ENCODE assay signal across 8 cellular contexts in the genomic region with DNA sequence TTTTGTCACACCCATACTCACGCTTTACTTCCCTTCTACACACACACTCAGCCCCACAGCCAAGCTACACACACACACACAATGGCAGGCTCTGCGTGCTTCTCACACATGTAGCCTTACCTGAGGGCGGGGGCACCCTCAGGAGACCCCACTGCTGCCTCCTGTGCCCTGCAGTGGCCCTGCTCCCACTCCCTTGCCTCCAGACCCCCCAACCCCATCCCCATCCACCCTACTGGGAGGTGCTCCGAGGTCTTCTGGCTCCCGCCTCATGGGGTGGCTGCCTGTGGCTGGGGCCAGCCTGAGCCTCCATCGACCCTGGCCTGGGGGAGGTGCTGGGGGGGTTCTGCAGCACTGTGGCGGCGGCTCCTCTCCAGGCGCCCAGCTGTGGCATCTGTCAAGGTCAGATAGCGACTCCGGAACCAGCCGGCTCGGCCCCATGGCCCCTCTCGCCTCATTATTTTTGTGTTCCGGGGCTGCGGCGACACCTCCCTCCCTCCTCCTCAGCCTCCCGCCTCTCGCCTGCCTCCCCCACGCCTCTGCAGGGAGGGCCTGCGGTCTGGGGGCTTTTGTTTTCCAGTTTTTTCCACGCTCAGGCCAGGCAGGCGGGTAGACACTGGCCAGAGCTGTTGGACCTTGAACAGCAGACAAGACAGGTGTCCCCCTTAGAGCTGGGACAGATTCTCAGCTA. TPM values are rescaled to one million over a fixed set of nuclear protein-coding genes. Genes with fewer than 3 reads are reported as not detected.
DNase-seq lines count a peak whose midpoint lies in the region; ATAC-seq, FAIRE-seq and TF ChIP-seq lines count a peak whose summit lies in the region.

No MANE protein-coding gene starts in this region.

- peaks cover 71% of the 10 kb centered on the region for H4K20me1 ChIP-seq in HepG2 (ENCODE audit: insufficient read depth, low read length)

- in situ Hi-C loops in HepG2 (cut with HindIII; ENCODE audit: extremely low pct_ligation_motif_present, low pct_unique_long_range_greater_than_20kb), result no loop called here

- peak overlapping the region; percentile 56 for H3K27ac ChIP-seq in HepG2 (ENCODE audit: extremely low read length, insufficient read depth, low read length)
- peak overlapping the region; percentile 96 for H3K27ac ChIP-seq in thymus (ENCODE audit: low read depth)

- H3K9me3 ChIP-seq in HepG2 (ENCODE audit: low read length) (no peaks in the 10 kb centered on the region), thymus (ENCODE audit: control insufficient read depth) (no peaks in the 10 kb centered on the region)

- H3K27me3 ChIP-seq in HepG2 (ENCODE audit: control insufficient read depth in 1 of 2, insufficient read depth in 2 of 2, low read length in 2 of 2), result no peaks in the 10 kb centered on the region
- H3K27me3 ChIP-seq in thymus (ENCODE audit: control insufficient read depth, insufficient read depth), result no peaks in the 10 kb centered on the region

- intact Hi-C loops in HepG2 (cut with micrococcal nuclease; ENCODE audit: unreplicated experiment), result loop anchor here (1.0 to 2.0 kb wide), 2 partner anchors 15 to 21 kb away; no protein-coding TSS in a partner anchor

- 17% methylated on average over 11 of the region's 23 CpGs for WGBS in HepG2 (ENCODE audit: low lambda C conversion rate)
- WGBS in thymus, result under 1% methylated on average over 23 of the region's 23 CpGs

- CTCF ChIA-PET in HepG2 (lab: Yijun Ruan, JAX; ENCODE audit: low intra/inter-chr PET ratio, low total read pairs), result interaction anchor here (1.4 kb wide), 1 partner anchor 96 kb away, joined by 7 read pairs; no protein-coding TSS in a partner anchor

- TF ChIP-seq CTCF in HepG2 (CRISPR knock-in tag; IDR thresholded peaks at IDR 0.05), result peak; percentile 28

- no peak overlapping the region for H2AFZ ChIP-seq in HepG2 (ENCODE audit: low read length)

- peak overlapping the region; percentile 18 to 47 (median 29); a peak in 4 of 6 replicates for H3K4me3 ChIP-seq in HepG2 (replicated peaks in 1 of 3; ENCODE audit: insufficient read depth in 1 of 3, low read depth in 2 of 3, low read length in 3 of 3)
- peak overlapping the region; percentile 65 for H3K4me3 ChIP-seq in thymus (ENCODE audit: low read length)

- TF ChIP-seq RAD21 in HepG2 (CRISPR knock-in tag; IDR thresholded peaks at IDR 0.05), result 0 out of 2 replicates have a peak, but pooled peaks have one; percentile 25

- H3K4me1 ChIP-seq in HepG2 (ENCODE audit: insufficient read depth, low read length), result peaks cover 62% of the 10 kb centered on the region
- peaks cover 55% of the 10 kb centered on the region for H3K4me1 ChIP-seq in thymus (ENCODE audit: control insufficient read depth, insufficient read depth, low read length)

- 0 out of 4 replicates have a peak, but pooled peaks of 1 of the 2 experiments have one; percentile 5 for TF ChIP-seq EP300 in HepG2 (IDR thresholded peaks at IDR 0.05; ENCODE audit: low read depth in 2 of 2, low read length in 2 of 2)
- TF ChIP-seq EP300 in HepG2 (CRISPR knock-in tag; IDR thresholded peaks at IDR 0.05; ENCODE audit: borderline replicate concordance), result no peak

- BruUV-seq in HepG2 (replicated peaks; lab: Mats Ljungman, UMichigan), result no TSS peak

- H3K9ac ChIP-seq in HepG2 (ENCODE audit: insufficient read depth, low read depth, low read length), result peak overlapping the region; percentile 38; the same call in 1 of the 2 replicates

- peak; percentile 21 for FAIRE-seq in HepG2 (lab: Jason Lieb, UNC)

- peak; percentile 27 for DNase-seq in stimulated activated CD4-positive, alpha-beta T cell treated with anti-CD3 and anti-CD28 coated beads, Interleukin-15, amount 100 ng/mL, for 24 hours
- DNase-seq in stimulated activated CD4-positive, alpha-beta T cell treated with anti-CD3 and anti-CD28 coated beads, Interleukin-2, amount 100 ng/mL, for 48 hours, result no peak
- DNase-seq in activated T-cell treated with anti-CD3 and anti-CD28 coated beads, Interleukin-2, amount 50 U/mL, for 48 hours, result peak; percentile 45 to 52
- DNase-seq in HepG2 (ENCODE audit: low spot score) (peak; percentile 53), NOMO-1 treated with dmso at 0.1 percent for 144 hours (lab: John Stamatoyannopoulos, UW; ENCODE audit: unreplicated experiment) (no peak), DMS79 treated with DMSO at 0.1 percent for 48 hours (lab: John Stamatoyannopoulos, UW) (no peak)

- H3K36me3 ChIP-seq in HepG2 (replicated peaks in 1 of 2; ENCODE audit: control insufficient read depth in 1 of 2, insufficient read depth in 2 of 2, low read length in 2 of 2), result peaks cover 3 to 6% of the 10 kb centered on the region in 2 experiments; a peak in 3 of 5 replicates
- H3K36me3 ChIP-seq in thymus (ENCODE audit: control insufficient read depth, insufficient read depth), result no peaks in the 10 kb centered on the region

- ATAC-seq in HG03432 (IDR thresholded peaks at IDR 0.05; ENCODE audit: unreplicated experiment), result peak; percentile 36
- peak; percentile 74 for ATAC-seq in HepG2

- H3K79me2 ChIP-seq in HepG2 (ENCODE audit: insufficient read depth, low read length), result peaks cover 91% of the 10 kb centered on the region

- POLR2A ChIA-PET in HepG2 (lab: Yijun Ruan, JAX), result interaction anchor here (0.8 to 2.0 kb wide), 9 partner anchors 10 to 108 kb away, joined by 3 to 9 read pairs (median 5); a partner anchor contains a TSS

- TF ChIP-seq POLR2A in HepG2 (IDR thresholded peaks at IDR 0.05; ENCODE audit: insufficient read depth in 1 of 2, low read depth in 2 of 2, low read length in 2 of 2), result no peak

- peak overlapping the region; percentile 71 for H3K4me2 ChIP-seq in HepG2 (ENCODE audit: low read depth, low read length)

TF ChIP-seq in HepG2, 621 proteins besides CTCF, POLR2A, EP300 and RAD21 (continues in another document):
- TF ChIP-seq ZNF530 (CRISPR knock-in tag; IDR thresholded peaks at IDR 0.05; ENCODE audit: low read depth) (no peak), GTF3A (CRISPR knock-in tag; conservative IDR thresholded peaks at IDR 0.05) (no peak), DMAP1 (CRISPR knock-in tag; IDR thresholded peaks at IDR 0.05) (no peak), DNMT3B (CRISPR knock-in tag; conservative IDR thresholded peaks at IDR 0.05) (no peak), ZSCAN9 (CRISPR knock-in tag; IDR thresholded peaks at IDR 0.05; ENCODE audit: borderline replicate concordance) (peak; percentile 54; the same call in 1 of the 2 replicates)
- TF ChIP-seq, protein P1, sequence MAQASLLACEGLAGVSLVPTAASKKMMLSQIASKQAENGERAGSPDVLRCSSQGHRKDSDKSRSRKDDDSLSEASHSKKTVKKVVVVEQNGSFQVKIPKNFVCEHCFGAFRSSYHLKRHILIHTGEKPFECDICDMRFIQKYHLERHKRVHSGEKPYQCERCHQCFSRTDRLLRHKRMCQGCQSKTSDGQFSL (CRISPR knock-in tag; IDR thresholded peaks at IDR 0.05), result peak; percentile 95
- TF ChIP-seq, protein P2, sequence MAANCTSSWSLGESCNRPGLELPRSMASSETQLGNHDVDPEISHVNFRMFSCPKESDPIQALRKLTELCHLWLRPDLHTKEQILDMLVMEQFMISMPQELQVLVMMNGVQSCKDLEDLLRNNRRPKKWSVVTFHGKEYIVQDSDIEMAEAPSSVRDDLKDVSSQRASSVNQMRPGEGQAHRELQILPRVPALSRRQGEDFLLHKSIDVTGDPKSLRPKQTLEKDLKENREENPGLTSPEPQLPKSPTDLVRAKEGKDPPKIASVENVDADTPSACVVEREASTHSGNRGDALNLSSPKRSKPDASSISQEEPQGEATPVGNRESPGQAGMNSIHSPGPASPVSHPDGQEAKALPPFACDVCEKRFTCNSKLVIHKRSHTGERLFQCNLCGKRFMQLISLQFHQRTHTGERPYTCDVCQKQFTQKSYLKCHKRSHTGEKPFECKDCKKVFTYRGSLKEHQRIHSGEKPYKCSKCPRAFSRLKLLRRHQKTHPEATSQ (CRISPR knock-in tag; IDR thresholded peaks at IDR 0.05; ENCODE audit: borderline replicate concordance), result no peak

RNA-seq across cellular contexts. Expression of a gene that starts 21.7 kb away (rescaled TPM):
- 30.7 and 33.0 TPM in 2 replicates for total RNA-seq in HepG2 (2016; rRNA removed; fragmentation: Illumina TruSeq; extraction: Trizol)
- 7.4 and 8.6 TPM in 2 replicates for total RNA-seq in HepG2 (2016; cell fraction: cytosol; rRNA removed; fragmentation: Illumina TruSeq; extraction: Trizol; ENCODE audit: low read depth)
- 30.5 and 33.5 TPM in 2 replicates for total RNA-seq in HepG2 (2016; cell fraction: insoluble cytoplasmic fraction; rRNA removed; fragmentation: Illumina TruSeq; extraction: Trizol)
- 32.7 and 37.9 TPM in 2 replicates for total RNA-seq in HepG2 (2016; cell fraction: membrane; rRNA removed; fragmentation: Illumina TruSeq; extraction: Trizol)
- total RNA-seq in HepG2 (2016; cell fraction: nucleus; rRNA removed; fragmentation: Illumina TruSeq; extraction: Trizol), result 17.6 and 21.1 TPM in 2 replicates
- polyA plus RNA-seq in HepG2 (2011; rRNA removed) (27.9 and 32.3 TPM in 2 replicates), thymus (47.9 TPM)
- 20.7 and 35.7 TPM in 2 replicates for polyA plus RNA-seq in HepG2 (2011; cell fraction: cytosol; rRNA removed)
- polyA plus RNA-seq in HepG2 (2011; cell fraction: nucleus; rRNA removed), result 20.0 and 30.1 TPM in 2 replicates
- polyA plus RNA-seq in HepG2 (2012), result 21.9 and 26.2 TPM in 2 replicates
- 7.7 and 8.6 TPM in 2 replicates for polyA plus RNA-seq in HepG2 (2016; cell fraction: cytosol; fragmentation: Illumina TruSeq; extraction: Trizol; ENCODE audit: low read depth)
- polyA plus RNA-seq in HepG2 (2016; cell fraction: insoluble cytoplasmic fraction; fragmentation: Illumina TruSeq; extraction: Trizol; ENCODE audit: low read depth), result 46.9 and 51.9 TPM in 2 replicates
- polyA plus RNA-seq in HepG2 (2016; cell fraction: membrane; fragmentation: Illumina TruSeq; extraction: Trizol; ENCODE audit: low read depth), result 30.1 and 31.3 TPM in 2 replicates
- polyA plus RNA-seq in HepG2 (2016; cell fraction: nucleus; fragmentation: Illumina TruSeq; extraction: Trizol; ENCODE audit: insufficient read depth, low read depth), result 39.0 and 44.0 TPM in 2 replicates
- polyA minus RNA-seq in HepG2 (2011; rRNA and poly(A)+ RNA removed; ENCODE audit: low replicate concordance), result 13.2 and 63.5 TPM in 2 replicates
- polyA minus RNA-seq in HepG2 (2011; cell fraction: cytosol; rRNA and poly(A)+ RNA removed), result 26.9 and 37.6 TPM in 2 replicates
- 18.7 and 20.6 TPM in 2 replicates for polyA minus RNA-seq in HepG2 (2011; cell fraction: nucleus; rRNA and poly(A)+ RNA removed)

Comparison
In these comparisons a context has a peak if more than half of its experiments do, and no peak if none do; other contexts are left out.
1. DNase-seq: peak in stimulated activated CD4-positive, alpha-beta T cell treated with anti-CD3 and anti-CD28 coated beads, Interleukin-15, amount 100 ng/mL, for 24 hours (single experiment), activated T-cell treated with anti-CD3 and anti-CD28 coated beads, Interleukin-2, amount 50 U/mL, for 48 hours (2 of 2) and HepG2 (single experiment); none in stimulated activated CD4-positive, alpha-beta T cell treated with anti-CD3 and anti-CD28 coated beads, Interleukin-2, amount 100 ng/mL, for 48 hours (0 of 2), NOMO-1 treated with dmso at 0.1 percent for 144 hours (single experiment) and DMS79 treated with DMSO at 0.1 percent for 48 hours (single experiment).